36 cellular contexts compared by ENCODE assay signal in the genomic region with DNA sequence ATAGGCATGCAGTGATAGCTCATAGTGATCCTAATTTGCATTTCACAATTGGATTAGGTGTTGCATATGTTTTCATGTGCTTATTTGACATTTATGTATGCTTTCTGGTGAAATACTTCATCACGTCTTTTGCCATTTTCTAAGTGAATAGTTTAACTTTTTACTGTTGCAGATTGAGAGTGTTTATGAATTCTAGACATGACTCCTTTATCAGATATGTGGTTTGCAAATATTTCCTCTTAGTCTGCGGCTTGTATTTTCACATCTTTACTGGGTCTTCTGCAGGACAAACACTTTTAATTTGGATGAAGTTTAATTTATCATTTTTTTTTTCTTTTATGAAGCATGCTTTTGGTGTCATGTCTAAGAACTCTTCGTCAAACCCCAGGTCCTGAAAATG. TPM values are rescaled to one million over a fixed set of nuclear protein-coding genes. Genes with fewer than 3 reads are reported as not detected.
"Had no signal": no experiment of that assay in that cellular context is flagged by ENCODE, and none has a peak within 500 bp of the region (broad histone marks: within the 10 kb centered on the region; RNA-seq: fewer than 3 reads in every experiment).

No MANE protein-coding gene starts in this region.

- H3K4me1 ChIP-seq: esophagus squamous epithelium, gastrocnemius medialis, right lobe of liver, uterus had no signal

- H2AFZ ChIP-seq: hepatocyte had no signal

- H3K36me3 Mint-ChIP-seq: mesothelial cell of epicardium; stimulated activated memory B cell treated with anti-CD40 and anti-IgM and Interleukin-4, amounts not matched to agents 10 μg/mL and 1 μg/mL and 100 μg/mL, for 72 hours; type B pancreatic cell had no signal

- H3K4me1 Mint-ChIP-seq: mesothelial cell of epicardium, nephron progenitor cell had no signal

- DNase-seq: activated CD4-positive, alpha-beta memory T cell treated with anti-CD3 and anti-CD28 coated beads, Interleukin-2, amount 10 ng/mL, durations not matched to agents 7 days and 5 days; activated CD4-positive, alpha-beta T cell treated with anti-CD3 and anti-CD28 coated beads for 1 hour; activated CD4-positive, alpha-beta T cell treated with anti-CD3 and anti-CD28 coated beads, Interleukin-2, amount 10 ng/mL, durations not matched to agents 7 days and 5 days; activated CD8-positive, alpha-beta memory T cell treated with anti-CD3 and anti-CD28 coated beads, Interleukin-2, amount 50 U/mL, for 48 hours; activated gamma-delta T cell; activated naive CD4-positive, alpha-beta T cell treated with anti-CD3 and anti-CD28 coated beads, Interleukin-2, amount 50 U/mL, for 16 hours; activated T-cell treated with anti-CD3 and anti-CD28 coated beads, Interleukin-2, amount 50 U/mL, for 24 hours; dermis blood vessel endothelial cell; effector CD4-positive, alpha-beta T cell; esophagus squamous epithelium; gastrocnemius medialis; glutamatergic neuron; left cardiac atrium; mammary epithelial cell; naive B cell; nephron progenitor cell; ovary; right lobe of liver; stimulated activated CD4-positive, alpha-beta T cell treated with anti-CD3 and anti-CD28 coated beads, Interleukin-4, amount 100 ng/mL, for 24 hours; stimulated activated naive CD8-positive, alpha-beta T cell treated with anti-CD3 and anti-CD28 coated beads, Interleukin-15, amount 100 ng/mL, for 72 hours; substantia nigra; T-helper 1 cell; uterus had no signal

- H3K27me3 ChIP-seq: gastrocnemius medialis, hepatocyte, ovary, right lobe of liver, uterus had no signal

- H3K4me3 ChIP-seq: esophagus squamous epithelium, gastrocnemius medialis, hepatocyte, ovary, right lobe of liver, skin epidermis, uterus had no signal

- ATAC-seq: gastrocnemius medialis; left cardiac atrium; right lobe of liver; stimulated activated memory B cell treated with anti-CD40 and anti-IgM and Interleukin-4, amounts not matched to agents 10 μg/mL and 1 μg/mL and 100 μg/mL, for 72 hours; stimulated activated naive CD8-positive, alpha-beta T cell treated with anti-CD3 and anti-CD28 coated beads, Interleukin-15, amount 100 ng/mL, for 72 hours had no signal

- H3K79me2 ChIP-seq: hepatocyte had no signal

- H3K27ac Mint-ChIP-seq: activated CD4-positive, alpha-beta memory T cell treated with anti-CD3 and anti-CD28 coated beads, Interleukin-2, amount 10 ng/mL, durations not matched to agents 7 days and 5 days; activated CD4-positive, alpha-beta T cell treated with anti-CD3 and anti-CD28 coated beads, Interleukin-2, amount 10 ng/mL, durations not matched to agents 7 days and 5 days; activated T-cell treated with anti-CD3 and anti-CD28 coated beads, Interleukin-2, amount 50 U/mL, for 24 hours; mesothelial cell of epicardium; naive B cell; nephron progenitor cell; progenitor cell of endocrine pancreas; stimulated activated memory B cell treated with anti-CD40 and anti-IgM and Interleukin-4, amounts not matched to agents 10 μg/mL and 1 μg/mL and 100 μg/mL, for 72 hours; stimulated activated naive CD8-positive, alpha-beta T cell treated with anti-CD3 and anti-CD28 coated beads, Interleukin-15, amount 100 ng/mL, for 72 hours; type B pancreatic cell had no signal

- FAIRE-seq: bronchial epithelial cell, colon, keratinocyte, TTC549 had no signal

- H3K27ac ChIP-seq: epithelial cell of prostate, esophagus squamous epithelium, gastrocnemius medialis, hepatocyte, neutrophil, ovary, right lobe of liver, skin epidermis, uterus had no signal

- H3K4me2 ChIP-seq: hepatocyte had no signal

- H3K36me3 ChIP-seq: esophagus squamous epithelium, gastrocnemius medialis, neutrophil, ovary, right lobe of liver, uterus had no signal

- H3K9me3 ChIP-seq: esophagus squamous epithelium, gastrocnemius medialis, neutrophil, ovary, right lobe of liver, uterus had no signal

- H3K9me3 Mint-ChIP-seq: activated CD4-positive, alpha-beta memory T cell treated with anti-CD3 and anti-CD28 coated beads, Interleukin-2, amount 10 ng/mL, durations not matched to agents 7 days and 5 days; activated CD4-positive, alpha-beta T cell treated with anti-CD3 and anti-CD28 coated beads, Interleukin-2, amount 10 ng/mL, durations not matched to agents 7 days and 5 days; activated T-cell treated with anti-CD3 and anti-CD28 coated beads, Interleukin-2, amount 50 U/mL, for 24 hours; central memory CD8-positive, alpha-beta T cell; mesothelial cell of epicardium; nephron progenitor cell; type B pancreatic cell had no signal

- H3K4me3 Mint-ChIP-seq: activated CD4-positive, alpha-beta memory T cell treated with anti-CD3 and anti-CD28 coated beads, Interleukin-2, amount 10 ng/mL, durations not matched to agents 7 days and 5 days; activated CD4-positive, alpha-beta T cell treated with anti-CD3 and anti-CD28 coated beads, Interleukin-2, amount 10 ng/mL, durations not matched to agents 7 days and 5 days; activated T-cell treated with anti-CD3 and anti-CD28 coated beads, Interleukin-2, amount 50 U/mL, for 24 hours; central memory CD8-positive, alpha-beta T cell; mesothelial cell of epicardium; nephron progenitor cell; stimulated activated memory B cell treated with anti-CD40 and anti-IgM and Interleukin-4, amounts not matched to agents 10 μg/mL and 1 μg/mL and 100 μg/mL, for 72 hours; stimulated activated naive CD8-positive, alpha-beta T cell treated with anti-CD3 and anti-CD28 coated beads, Interleukin-15, amount 100 ng/mL, for 72 hours; type B pancreatic cell had no signal

RNA-seq across cellular contexts. Expression of gene CCN2, which starts 39.2 kb away (rescaled TPM):
- total RNA-seq: activated CD4-positive, alpha-beta memory T cell treated with anti-CD3 and anti-CD28 coated beads, Interleukin-2, amount 10 ng/mL, durations not matched to agents 7 days and 5 days; activated CD4-positive, alpha-beta T cell treated with anti-CD3 and anti-CD28 coated beads, Interleukin-2, amount 10 ng/mL, durations not matched to agents 7 days and 5 days had no signal
